Comparison of ENCODE assay signal across 24 cellular contexts in the genomic region with DNA sequence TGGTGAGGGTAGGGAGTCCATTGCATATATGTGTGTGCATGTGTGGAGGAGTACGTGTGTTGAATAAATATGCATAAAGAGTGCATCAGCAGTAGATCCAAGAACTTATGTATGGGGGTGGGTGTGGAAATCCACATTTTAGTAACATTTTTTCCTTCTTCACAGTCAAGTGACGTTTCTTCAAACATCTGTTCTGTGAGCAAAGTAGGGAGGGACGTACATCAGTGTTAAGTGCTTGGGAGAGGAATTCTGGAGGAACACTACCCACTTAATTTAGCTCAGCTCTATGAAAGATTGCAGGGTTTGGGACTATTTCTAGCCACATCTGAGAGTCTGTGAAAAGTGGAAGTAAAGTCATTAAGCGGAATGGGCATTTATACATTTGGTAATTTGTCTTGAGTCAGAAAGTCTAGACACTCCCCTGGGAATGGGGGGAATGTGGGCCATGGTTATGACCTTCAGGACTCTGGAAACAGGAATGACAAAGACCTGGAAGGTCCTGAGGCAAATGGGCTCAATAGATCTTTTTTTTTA.
"Had no signal": no experiment of that assay in that cellular context is flagged by ENCODE, and none has a peak within 500 bp of the region (broad histone marks: within the 10 kb centered on the region; RNA-seq: fewer than 3 reads in every experiment).

No MANE protein-coding gene starts in this region.

- DNase-seq: activated CD4-positive, alpha-beta T cell treated with anti-CD3 and anti-CD28 coated beads, Interleukin-2, amount 10 ng/mL, durations not matched to agents 7 days and 5 days; activated CD4-positive, CD25-positive, alpha-beta regulatory T cell treated with anti-CD3 and anti-CD28 coated beads, Interleukin-2, amount 50 U/mL, for 72 hours; activated CD8-positive, alpha-beta T cell treated with anti-CD3 and anti-CD28 coated beads for 36 hours; activated gamma-delta T cell; activated naive CD4-positive, alpha-beta T cell treated with anti-CD3 and anti-CD28 coated beads, Interleukin-2, amount 50 U/mL, for 16 hours; activated naive CD8-positive, alpha-beta T cell treated with anti-CD3 and anti-CD28 coated beads, Interleukin-2, amount 50 U/mL, for 24 hours; colonic mucosa; dorsolateral prefrontal cortex; effector memory CD8-positive, alpha-beta T cell; head of caudate nucleus; kidney; lower lobe of right lung; naive thymus-derived CD4-positive, alpha-beta T cell; SK-N-SH; stimulated activated CD4-positive, alpha-beta T cell treated with anti-CD3 and anti-CD28 coated beads, Interleukin-2, amount 100 ng/mL, for 48 hours; stimulated activated naive CD4-positive, alpha-beta T cell treated with Interleukin-2 at 50 U/mL for 16 hours; thyroid gland; upper lobe of right lung; WERI-Rb-1 had no signal

- H3K36me3 ChIP-seq: breast epithelium, colonic mucosa, gastroesophageal sphincter, lower lobe of right lung, thyroid gland, upper lobe of right lung, WERI-Rb-1 had no signal

- H3K27me3 ChIP-seq: breast epithelium, colonic mucosa, dorsolateral prefrontal cortex, gastroesophageal sphincter, thyroid gland, upper lobe of right lung had no signal

- H3K4me1 Mint-ChIP-seq: activated CD4-positive, alpha-beta T cell treated with anti-CD3 and anti-CD28 coated beads, Interleukin-2, amount 10 ng/mL, durations not matched to agents 7 days and 5 days; activated naive CD8-positive, alpha-beta T cell treated with anti-CD3 and anti-CD28 coated beads, Interleukin-2, amount 50 U/mL, for 24 hours; naive thymus-derived CD4-positive, alpha-beta T cell had no signal

- H3K27me3 Mint-ChIP-seq: activated CD4-positive, alpha-beta T cell treated with anti-CD3 and anti-CD28 coated beads, Interleukin-2, amount 10 ng/mL, durations not matched to agents 7 days and 5 days; activated CD8-positive, alpha-beta T cell treated with anti-CD3 and anti-CD28 coated beads for 36 hours; activated naive CD8-positive, alpha-beta T cell treated with anti-CD3 and anti-CD28 coated beads, Interleukin-2, amount 50 U/mL, for 24 hours had no signal

- H3K4me2 ChIP-seq: SK-N-SH had no signal

- H3K4me1 ChIP-seq: breast epithelium, colonic mucosa, gastroesophageal sphincter, lower lobe of right lung, parathyroid adenoma, thyroid gland, upper lobe of right lung had no signal

- H3K9me3 ChIP-seq: breast epithelium, colonic mucosa, gastroesophageal sphincter, lower lobe of right lung, SK-N-SH, thyroid gland, upper lobe of right lung had no signal

- H3K9ac ChIP-seq: parathyroid adenoma, SK-N-SH had no signal

- ATAC-seq: activated CD8-positive, alpha-beta T cell treated with anti-CD3 and anti-CD28 coated beads for 36 hours; activated naive CD8-positive, alpha-beta T cell treated with anti-CD3 and anti-CD28 coated beads, Interleukin-2, amount 50 U/mL, for 24 hours; effector memory CD8-positive, alpha-beta T cell; esophagus mucosa; gastroesophageal sphincter; naive thymus-derived CD4-positive, alpha-beta T cell; upper lobe of right lung had no signal

- H3K36me3 Mint-ChIP-seq: naive thymus-derived CD4-positive, alpha-beta T cell had no signal

- H3K4me3 ChIP-seq: breast epithelium, colonic mucosa, gastroesophageal sphincter, lower lobe of right lung, thyroid gland, upper lobe of right lung had no signal

- H3K4me3 Mint-ChIP-seq: activated CD4-positive, alpha-beta T cell treated with anti-CD3 and anti-CD28 coated beads, Interleukin-2, amount 10 ng/mL, durations not matched to agents 7 days and 5 days; activated CD8-positive, alpha-beta T cell treated with anti-CD3 and anti-CD28 coated beads for 36 hours; activated naive CD8-positive, alpha-beta T cell treated with anti-CD3 and anti-CD28 coated beads, Interleukin-2, amount 50 U/mL, for 24 hours; activated T-helper 1 cell treated with anti-CD3 and anti-CD28 coated beads, Interleukin-12 subunit alpha, Interleukin-12 subunit beta, Interleukin-2, Interleukin-4 antibody, amounts not matched to agents 30 ng/mL and 10 ng/mL and 1 ng/mL, durations not matched to agents 14 hours and 24 hours and 36 hours; effector memory CD8-positive, alpha-beta T cell; naive thymus-derived CD4-positive, alpha-beta T cell had no signal

- H3K79me2 ChIP-seq: parathyroid adenoma had no signal

- H3K27ac Mint-ChIP-seq: activated CD4-positive, alpha-beta T cell treated with anti-CD3 and anti-CD28 coated beads, Interleukin-2, amount 10 ng/mL, durations not matched to agents 7 days and 5 days; activated CD8-positive, alpha-beta T cell treated with anti-CD3 and anti-CD28 coated beads for 36 hours; activated naive CD8-positive, alpha-beta T cell treated with anti-CD3 and anti-CD28 coated beads, Interleukin-2, amount 50 U/mL, for 24 hours; activated T-helper 1 cell treated with anti-CD3 and anti-CD28 coated beads, Interleukin-12 subunit alpha, Interleukin-12 subunit beta, Interleukin-2, Interleukin-4 antibody, amounts not matched to agents 30 ng/mL and 10 ng/mL and 1 ng/mL, durations not matched to agents 14 hours and 24 hours and 36 hours; effector memory CD8-positive, alpha-beta T cell; naive thymus-derived CD4-positive, alpha-beta T cell had no signal

- H3K27ac ChIP-seq: breast epithelium, colonic mucosa, gastroesophageal sphincter, lower lobe of right lung, parathyroid adenoma, thyroid gland, upper lobe of right lung, WERI-Rb-1 had no signal

- H3K9me3 Mint-ChIP-seq: activated CD8-positive, alpha-beta T cell treated with anti-CD3 and anti-CD28 coated beads for 36 hours; activated naive CD8-positive, alpha-beta T cell treated with anti-CD3 and anti-CD28 coated beads, Interleukin-2, amount 50 U/mL, for 24 hours; activated T-helper 1 cell treated with anti-CD3 and anti-CD28 coated beads, Interleukin-12 subunit alpha, Interleukin-12 subunit beta, Interleukin-2, Interleukin-4 antibody, amounts not matched to agents 30 ng/mL and 10 ng/mL and 1 ng/mL, durations not matched to agents 14 hours and 24 hours and 36 hours; effector memory CD8-positive, alpha-beta T cell had no signal
